ENCODE assay signal across 1 cellular context in genomic region chr2:68027959-68028358, GRCh38.
TF ChIP-seq lines count a peak whose summit lies in the region.

No MANE protein-coding gene starts in this region.

TF ChIP-seq in HEK293, 187 proteins besides CTCF, POLR2A, EP300 and RAD21 (continued from another document and continues in another):
- TF ChIP-seq ZSCAN5A (tag by site-specific recombination; IDR thresholded peaks at IDR 0.05) (no peak), ZBTB26 (tag by site-specific recombination; optimal IDR thresholded peaks at IDR 0.05) (no peak), PRDM10 (tag by site-specific recombination; IDR thresholded peaks at IDR 0.05) (peak; percentile 66; the same call in 1 of the 2 replicates), ZBTB7A (tag by site-specific recombination; IDR thresholded peaks at IDR 0.05; ENCODE audit: low read depth) (no peak), ZNF324 (tag by site-specific recombination; IDR thresholded peaks at IDR 0.05) (no peak), ZNF501 (tag by site-specific recombination; IDR thresholded peaks at IDR 0.05) (peak; percentile 87; the same call in 1 of the 2 replicates), ZNF223 (tag by site-specific recombination; IDR thresholded peaks at IDR 0.05) (no peak), KLF10 (tag by site-specific recombination; IDR thresholded peaks at IDR 0.05) (0 out of 2 replicates have a peak, but pooled peaks have one; percentile 46), ZXDB (tag by site-specific recombination; IDR thresholded peaks at IDR 0.05) (peak; percentile 79), ZNF335 (tag by site-specific recombination; conservative IDR thresholded peaks at IDR 0.05) (no peak), ZNF366 (tag by site-specific recombination; conservative IDR thresholded peaks at IDR 0.05) (peak; percentile 92), KLF8 (tag by site-specific recombination; IDR thresholded peaks at IDR 0.05) (peak; percentile 77), ZNF792 (tag by site-specific recombination; IDR thresholded peaks at IDR 0.05) (no peak), ZSCAN4 (tag by site-specific recombination; IDR thresholded peaks at IDR 0.05) (no peak), KLF16 (tag by site-specific recombination; IDR thresholded peaks at IDR 0.05) (0 out of 2 replicates have a peak, but pooled peaks have one; percentile 60), HOXD13 (CRISPR knock-in tag; IDR thresholded peaks at IDR 0.05; ENCODE audit: borderline replicate concordance) (peak; percentile 64; the same call in 1 of the 2 replicates), IKZF3 (tag by site-specific recombination; IDR thresholded peaks at IDR 0.05) (0 out of 2 replicates have a peak, but pooled peaks have one; percentile 13), ZNF239 (tag by site-specific recombination; IDR thresholded peaks at IDR 0.05) (no peak), ZNF621 (tag by site-specific recombination; IDR thresholded peaks at IDR 0.05) (no peak), ZBTB8A (tag by site-specific recombination; IDR thresholded peaks at IDR 0.05) (no peak), ZNF518A (tag by site-specific recombination; conservative IDR thresholded peaks at IDR 0.05; ENCODE audit: low read depth) (peak; percentile 37; the same call in 1 of the 2 replicates), ZNF701 (tag by site-specific recombination; IDR thresholded peaks at IDR 0.05) (no peak), ZNF791 (tag by site-specific recombination; IDR thresholded peaks at IDR 0.05) (no peak), OSR2 (tag by site-specific recombination; IDR thresholded peaks at IDR 0.05) (peak; percentile 92), MYNN (tag by site-specific recombination; IDR thresholded peaks at IDR 0.05; ENCODE audit: borderline replicate concordance) (no peak), ZNF394 (tag by site-specific recombination; IDR thresholded peaks at IDR 0.05; ENCODE audit: borderline replicate concordance) (peak; percentile 58; the same call in 1 of the 2 replicates), PRDM6 (tag by site-specific recombination; IDR thresholded peaks at IDR 0.05) (peak; percentile 94), ZNF707 (tag by site-specific recombination; IDR thresholded peaks at IDR 0.05) (no peak), ZNF555 (tag by site-specific recombination; conservative IDR thresholded peaks at IDR 0.05) (0 out of 2 replicates have a peak, but pooled peaks have one; percentile 2), BCL11A (tag by site-specific recombination; IDR thresholded peaks at IDR 0.05; ENCODE audit: low read depth) (peak; percentile 85; the same call in 1 of the 2 replicates), WT1 (tag by site-specific recombination; IDR thresholded peaks at IDR 0.05) (peak; percentile 67), ZNF2 (tag by site-specific recombination; IDR thresholded peaks at IDR 0.05) (0 out of 2 replicates have a peak, but pooled peaks have one; percentile 23), INSM2 (tag by site-specific recombination; IDR thresholded peaks at IDR 0.05) (peak; percentile 55; the same call in 1 of the 2 replicates), ZNF623 (tag by site-specific recombination; IDR thresholded peaks at IDR 0.05) (no peak), ZEB2 (tag by site-specific recombination; IDR thresholded peaks at IDR 0.05) (peak; percentile 77), ZSCAN23 (tag by site-specific recombination; IDR thresholded peaks at IDR 0.05) (no peak), ZNF558 (tag by site-specific recombination; IDR thresholded peaks at IDR 0.05) (peak; percentile 59; the same call in 1 of the 2 replicates), AEBP2 (tag by site-specific recombination; IDR thresholded peaks at IDR 0.05; ENCODE audit: borderline replicate concordance) (no peak), MZF1 (tag by site-specific recombination; IDR thresholded peaks at IDR 0.05; ENCODE audit: borderline replicate concordance) (peak; percentile 69; the same call in 1 of the 2 replicates), KLF7 (tag by site-specific recombination; IDR thresholded peaks at IDR 0.05; ENCODE audit: borderline replicate concordance) (peak; percentile 37; the same call in 1 of the 2 replicates), ZNF274 (IDR thresholded peaks at IDR 0.05; ENCODE audit: low read length) (no peak), ZNF274 (tag by site-specific recombination; IDR thresholded peaks at IDR 0.05; ENCODE audit: borderline replicate concordance) (no peak), SP7 (tag by site-specific recombination; IDR thresholded peaks at IDR 0.05) (peak; percentile 77)
